11 cellular contexts compared by ENCODE assay signal in the genomic region with DNA sequence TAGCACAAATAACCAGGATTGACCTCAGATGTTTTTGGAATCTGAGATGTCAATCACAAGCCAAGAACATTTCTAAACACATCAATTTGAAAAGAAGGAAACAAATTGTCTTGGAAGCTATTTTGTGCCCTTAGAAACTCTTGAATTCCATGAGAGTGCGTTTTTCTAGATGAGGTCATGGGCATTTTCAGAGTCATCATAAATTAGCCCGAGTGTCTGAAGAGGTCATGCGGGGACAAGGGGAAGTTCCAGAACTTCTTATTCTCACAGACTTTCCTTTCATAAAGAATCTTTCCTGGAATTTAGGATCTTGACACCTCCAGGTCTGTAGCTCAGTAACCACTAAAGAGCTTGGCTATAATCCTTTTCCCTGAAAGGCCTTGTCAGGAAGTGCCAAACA. TPM values are rescaled to one million over a fixed set of nuclear protein-coding genes. Genes with fewer than 3 reads are reported as not detected.
DNase-seq lines count a peak whose midpoint lies in the region; TF ChIP-seq lines count a peak whose summit lies in the region.
"Had no signal": no experiment of that assay in that cellular context is flagged by ENCODE, and none has a peak within 500 bp of the region (broad histone marks: within the 10 kb centered on the region; RNA-seq: fewer than 3 reads in every experiment).

No MANE protein-coding gene starts in this region.

- CTCF ChIA-PET in mammary epithelial cell (lab: Charles Lee; ENCODE audit: low non-redundant PET), result no interaction called here

- 15% methylated on average over 3 of the region's 3 CpGs for WGBS in mammary epithelial cell (ENCODE audit: low coverage, missing lambda C conversion rate)

- H3K27ac ChIP-seq in mammary epithelial cell (ENCODE audit: insufficient read depth, low read depth, low read length), result no peak overlapping the region
- H3K27ac ChIP-seq: prostate gland had no signal

- H2AFZ ChIP-seq in mammary epithelial cell (ENCODE audit: low read depth, low read length), result no peak overlapping the region

- H3K4me1 ChIP-seq in mammary epithelial cell (ENCODE audit: insufficient read depth, low read length), result no peaks in the 10 kb centered on the region
- H3K4me1 ChIP-seq: prostate gland had no signal

- no peaks in the 10 kb centered on the region for H3K27me3 ChIP-seq in mammary epithelial cell (ENCODE audit: insufficient read depth, low read length)

- in situ Hi-C loops in mammary epithelial cell (cut with MboI; ENCODE audit: low sequenced_read_pairs in 2 of 2), result no loop called here

- H3K9ac ChIP-seq in mammary epithelial cell (ENCODE audit: insufficient read depth, low read length), result no peak overlapping the region

- H3K36me3 ChIP-seq in mammary epithelial cell (ENCODE audit: insufficient read depth, low read length), result no peaks in the 10 kb centered on the region
- H3K36me3 ChIP-seq: prostate gland had no signal

- no peaks in the 10 kb centered on the region for H4K20me1 ChIP-seq in mammary epithelial cell (ENCODE audit: insufficient read depth, low read length)

- dilution Hi-C loops in mammary epithelial cell (cut with HindIII; ENCODE audit: low sequenced_read_pairs), result no loop called here

- H3K9me3 ChIP-seq in mammary epithelial cell (replicated peaks; ENCODE audit: insufficient read depth, low read length), result no peaks in the 10 kb centered on the region
- H3K9me3 ChIP-seq: prostate gland had no signal

- DNase-seq in EL (peak; percentile 53), RPMI7951 (ENCODE audit: low read depth) (peak; percentile 20), epithelial cell of proximal tubule (ENCODE audit: low read depth) (peak; percentile 71), renal cortical epithelial cell (ENCODE audit: low read depth) (peak; percentile 80), SK-N-DZ (ENCODE audit: low spot score) (no peak), mammary epithelial cell (no peak), occipital lobe (lab: John Stamatoyannopoulos, UW) (no peak)
- DNase-seq: activated naive CD4-positive, alpha-beta T cell treated with anti-CD3 and anti-CD28 coated beads, Interleukin-2, amount 10 ng/mL, durations not matched to agents 7 days and 5 days; immature natural killer cell; NCI-H69 had no signal

- no peaks in the 10 kb centered on the region for H3K79me2 ChIP-seq in mammary epithelial cell (ENCODE audit: insufficient read depth, low read length)

- no peak for TF ChIP-seq CTCF in epithelial cell of proximal tubule (conservative IDR thresholded peaks at IDR 0.05; ENCODE audit: low read depth, low read length)
- TF ChIP-seq CTCF in mammary epithelial cell (conservative IDR thresholded peaks at IDR 0.05 in 1 of 2, IDR thresholded peaks at IDR 0.05 in 1 of 2; ENCODE audit: extremely low read depth in 1 of 2, insufficient read depth in 1 of 2, low read depth in 1 of 2, low read length in 2 of 2), result no peak

- H3K4me3 ChIP-seq in epithelial cell of proximal tubule (ENCODE audit: low read depth, low read length) (no peak overlapping the region), mammary epithelial cell (replicated peaks in 1 of 3; ENCODE audit: insufficient read depth in 1 of 3, low read depth in 2 of 3, low read length in 3 of 3) (no peak overlapping the region)
- H3K4me3 ChIP-seq: prostate gland had no signal

- intact Hi-C loops in mammary epithelial cell (cut with micrococcal nuclease), result no loop called here

- no peak overlapping the region for H3K4me2 ChIP-seq in mammary epithelial cell (ENCODE audit: insufficient read depth, low read depth, low read length)

- BruUV-seq in mammary epithelial cell (replicated peaks; lab: Mats Ljungman, UMichigan), result no TSS peak

RNA-seq across cellular contexts. Expression of gene IL2RA, which starts 28.2 kb away (rescaled TPM):
- total RNA-seq in RPMI7951 (2014; rRNA removed; shearing (Covaris generic)), result not detected in 2 replicates
- total RNA-seq in epithelial cell of proximal tubule, result not detected in 2 replicates
- not detected in 2 replicates for total RNA-seq in renal cortical epithelial cell
- not detected in 2 replicates for polyA plus RNA-seq in SK-N-DZ (2014; cell fraction: cytosol; rRNA removed)
- polyA plus RNA-seq in SK-N-DZ (2014; cell fraction: nucleus; rRNA removed), result not detected in 2 replicates
- total RNA-seq in mammary epithelial cell, result not detected
- polyA plus RNA-seq in mammary epithelial cell, result not detected
- polyA minus RNA-seq in mammary epithelial cell, result not detected
- not detected for total RNA-seq in occipital lobe

RNA-seq across cellular contexts. Expression of gene RBM17, which starts 54.9 kb away (rescaled TPM):
- 39.4 and 40.2 TPM in 2 replicates for total RNA-seq in RPMI7951 (2014; rRNA removed; shearing (Covaris generic))
- total RNA-seq in epithelial cell of proximal tubule (48.2 and 57.3 TPM in 2 replicates), renal cortical epithelial cell (32.0 and 60.3 TPM in 2 replicates), mammary epithelial cell (100 to 1,000 TPM in 1 of 2 donors, 10 to 100 TPM in 1; 31.5 to 120 TPM), occipital lobe (38.2 TPM)
- 53.5 and 71.4 TPM in 2 replicates for polyA plus RNA-seq in SK-N-DZ (2014; cell fraction: cytosol; rRNA removed)
- polyA plus RNA-seq in SK-N-DZ (2014; cell fraction: nucleus; rRNA removed), result 213 and 282 TPM in 2 replicates
- polyA plus RNA-seq in mammary epithelial cell, result 22.3 TPM
- polyA minus RNA-seq in mammary epithelial cell, result 24.2 TPM

RNA-seq across cellular contexts. Expression of gene IL15RA, which starts 56.6 kb away (rescaled TPM):
- total RNA-seq in RPMI7951 (2014; rRNA removed; shearing (Covaris generic)), result 15.3 and 18.5 TPM in 2 replicates
- total RNA-seq in epithelial cell of proximal tubule, result 12.5 and 24.5 TPM in 2 replicates
- total RNA-seq in renal cortical epithelial cell, result 1.9 and 3.5 TPM in 2 replicates
- not detected in 2 replicates for polyA plus RNA-seq in SK-N-DZ (2014; cell fraction: cytosol; rRNA removed)
- not detected in 2 replicates for polyA plus RNA-seq in SK-N-DZ (2014; cell fraction: nucleus; rRNA removed)
- total RNA-seq in mammary epithelial cell, result 1 to 10 TPM; 1.8 to 2.2 TPM
- polyA plus RNA-seq in mammary epithelial cell, result 2.6 TPM
- polyA minus RNA-seq in mammary epithelial cell, result 1.3 TPM
- total RNA-seq in occipital lobe, result not detected

Comparison
In these comparisons a context has a peak if more than half of its experiments do, and no peak if none do; other contexts are left out.
1. DNase-seq: peak in EL (single experiment), RPMI7951 (single experiment), epithelial cell of proximal tubule (single experiment) and renal cortical epithelial cell (single experiment); none in SK-N-DZ (single experiment), mammary epithelial cell (single experiment) and occipital lobe (single experiment).